Comparison of ENCODE assay signal across 21 cellular contexts in genomic region chr18:22546905-22547304, GRCh38.
"Had no signal": no experiment of that assay in that cellular context is flagged by ENCODE, and none has a peak within 500 bp of the region (broad histone marks: within the 10 kb centered on the region; RNA-seq: fewer than 3 reads in every experiment).

No MANE protein-coding gene starts in this region.

- H3K27ac ChIP-seq: esophagus muscularis mucosa, lower lobe of right lung, neural progenitor cell, WERI-Rb-1 had no signal

- H2AFZ ChIP-seq: neural progenitor cell had no signal

- H3K9me3 ChIP-seq: adrenal gland, esophagus muscularis mucosa, lower lobe of right lung had no signal

- H3K4me1 ChIP-seq: lower lobe of right lung, neural progenitor cell had no signal

- H3K27me3 ChIP-seq: adrenal gland, esophagus muscularis mucosa, neural progenitor cell had no signal

- DNase-seq: activated CD4-positive, alpha-beta T cell treated with anti-CD3 and anti-CD28 coated beads, Interleukin-2, amount 50 U/mL, for 1 hour; activated CD4-positive, CD25-positive, alpha-beta regulatory T cell treated with anti-CD3 and anti-CD28 coated beads, Interleukin-2, amount 50 U/mL, for 72 hours; activated T-cell treated with anti-CD3 and anti-CD28 coated beads, Interleukin-2, amount 50 U/mL, for 24 hours; glutamatergic neuron; islet precursor cell; left colon; lower lobe of right lung; mesendoderm; naive thymus-derived CD4-positive, alpha-beta T cell; retina; stimulated activated CD4-positive, alpha-beta T cell treated with anti-CD3 and anti-CD28 coated beads, Interleukin-1b, Interleukin-23, amount 100 ng/mL, for 48 hours; stimulated activated naive CD8-positive, alpha-beta T cell treated with anti-CD3 and anti-CD28 coated beads, Interleukin-15, amount 100 ng/mL, for 72 hours; WERI-Rb-1 had no signal

- H3K4me3 ChIP-seq: adrenal gland, coronary artery, esophagus muscularis mucosa, lower lobe of right lung, neural progenitor cell had no signal

- H3K4me2 ChIP-seq: neural progenitor cell had no signal

- ATAC-seq: activated naive CD4-positive, alpha-beta T cell treated with anti-CD3 and anti-CD28 coated beads, Interleukin-2, amount 50 U/mL, for 72 hours; activated T-helper 17 cell treated with anti-CD3 and anti-CD28 coated beads, Interleukin-2, amount 50 U/mL, for 72 hours; left colon; lower lobe of right lung; naive thymus-derived CD4-positive, alpha-beta T cell; SK-N-SH treated with all-trans-retinoic acid at 6 μM for 48 hours; stimulated activated effector memory CD8-positive, alpha-beta T cell treated with anti-CD3 and anti-CD28 coated beads, Interleukin-12 subunit alpha, Interleukin-12 subunit beta, amount 100 ng/mL, for 72 hours; stimulated activated naive CD8-positive, alpha-beta T cell treated with anti-CD3 and anti-CD28 coated beads, Interleukin-15, amount 100 ng/mL, for 72 hours had no signal

- H3K36me3 ChIP-seq: adrenal gland, esophagus muscularis mucosa, lower lobe of right lung, neural progenitor cell, WERI-Rb-1 had no signal

- H3K9ac ChIP-seq: neural progenitor cell had no signal
